12 cellular contexts compared by ENCODE assay signal in genomic region chr5:107487056-107487461, GRCh38.
DNase-seq lines count a peak whose midpoint lies in the region; ATAC-seq and TF ChIP-seq lines count a peak whose summit lies in the region.
"Had no signal": no experiment of that assay in that cellular context is flagged by ENCODE, and none has a peak within 500 bp of the region (broad histone marks: within the 10 kb centered on the region; RNA-seq: fewer than 3 reads in every experiment).

No MANE protein-coding gene starts in this region.

- H3K27me3 ChIP-seq in HL-60 (ENCODE audit: insufficient read depth, poor library complexity, severe bottlenecking) (no peaks in the 10 kb centered on the region), neuronal stem cell (ENCODE audit: control insufficient read depth in 3 of 3, insufficient read depth in 3 of 3, low read depth in 1 of 3, low read length in 3 of 3) (no peaks in the 10 kb centered on the region)

- H3K4me3 ChIP-seq in HL-60 (replicated peaks; ENCODE audit: insufficient read depth, low read length) (no peak overlapping the region), neuronal stem cell (ENCODE audit: low read length in 2 of 2) (no peak overlapping the region)

- H3K4me2 ChIP-seq in neuronal stem cell (ENCODE audit: insufficient read depth, low read length, poor library complexity, severe bottlenecking) = no peak overlapping the region

- no peak for ATAC-seq in GM21526 (IDR thresholded peaks at IDR 0.05; ENCODE audit: low FRiP score, unreplicated experiment)

- peak overlapping the region; percentile 66 for H3K27ac ChIP-seq in HL-60 (replicated peaks)
- H3K27ac ChIP-seq in neuronal stem cell (replicated peaks; ENCODE audit: low read length) = no peak overlapping the region

- no peak overlapping the region for H3K23ac ChIP-seq in neuronal stem cell (ENCODE audit: low read depth, low read length, poor library complexity)

- no peak overlapping the region for H2BK12ac ChIP-seq in neuronal stem cell (ENCODE audit: low read length)

- H3K4ac ChIP-seq in neuronal stem cell (ENCODE audit: low read length) = no peak overlapping the region

- peaks cover 0 to 9% of the 10 kb centered on the region in 2 donors for H3K9me3 ChIP-seq in neuronal stem cell (replicated peaks in 1 of 2; ENCODE audit: control insufficient read depth in 2 of 2, insufficient read depth in 1 of 2, low read depth in 1 of 2, low read length in 2 of 2)

- H4K8ac ChIP-seq in neuronal stem cell (ENCODE audit: low read depth, low read length) = no peak overlapping the region

- no peak overlapping the region for H3K14ac ChIP-seq in neuronal stem cell (ENCODE audit: low read length)

- H2BK15ac ChIP-seq in neuronal stem cell (ENCODE audit: low read length) = no peak overlapping the region

- no peak overlapping the region for H4K91ac ChIP-seq in neuronal stem cell (ENCODE audit: low read depth, low read length, poor library complexity)

- H3K4me1 Mint-ChIP-seq in activated naive CD4-positive, alpha-beta T cell treated with anti-CD3 and anti-CD28 coated beads, Interleukin-2, amount 10 ng/mL, durations not matched to agents 7 days and 5 days = peaks cover 18% of the 10 kb centered on the region

- TF ChIP-seq CTCF in HL-60 (IDR thresholded peaks at IDR 0.05; ENCODE audit: insufficient read depth, low read length) = no peak

- H3K27ac Mint-ChIP-seq in activated naive CD4-positive, alpha-beta T cell treated with anti-CD3 and anti-CD28 coated beads, Interleukin-2, amount 10 ng/mL, durations not matched to agents 7 days and 5 days = no peak overlapping the region
- H3K27ac Mint-ChIP-seq: CD4-positive, alpha-beta T cell had no signal

- H3K18ac ChIP-seq in neuronal stem cell (ENCODE audit: low read length) = no peak overlapping the region

- H3K79me1 ChIP-seq in neuronal stem cell (ENCODE audit: low read depth, low read length) = peaks cover 7% of the 10 kb centered on the region

- no CpG with 5 or more reads among the region's 2 CpGs for WGBS in neuronal stem cell (ENCODE audit: extremely low coverage in 2 of 2, insufficient read length in 2 of 2, insufficient replicate concordance in 1 of 2), 2 donors

- H2AK5ac ChIP-seq in neuronal stem cell (ENCODE audit: low read depth, low read length) = no peak overlapping the region

- H3K36me3 Mint-ChIP-seq in activated naive CD4-positive, alpha-beta T cell treated with anti-CD3 and anti-CD28 coated beads, Interleukin-2, amount 10 ng/mL, durations not matched to agents 7 days and 5 days = no peaks in the 10 kb centered on the region

- peaks cover 0 to 14% of the 10 kb centered on the region in 2 donors for H3K36me3 ChIP-seq in neuronal stem cell (replicated peaks in 1 of 2; ENCODE audit: control insufficient read depth in 2 of 2, insufficient read depth in 2 of 2, low read length in 2 of 2)

- H3K4me3 Mint-ChIP-seq in activated naive CD4-positive, alpha-beta T cell treated with anti-CD3 and anti-CD28 coated beads, Interleukin-2, amount 10 ng/mL, durations not matched to agents 7 days and 5 days = no peak overlapping the region
- H3K4me3 Mint-ChIP-seq: CD4-positive, alpha-beta T cell had no signal

- peaks cover 8% of the 10 kb centered on the region for H3K9me3 Mint-ChIP-seq in activated naive CD4-positive, alpha-beta T cell treated with anti-CD3 and anti-CD28 coated beads, Interleukin-2, amount 10 ng/mL, durations not matched to agents 7 days and 5 days
- H3K9me3 Mint-ChIP-seq: CD4-positive, alpha-beta T cell had no signal

- H2AFZ ChIP-seq in neuronal stem cell (ENCODE audit: low read length) = no peak overlapping the region

- H2BK120ac ChIP-seq in neuronal stem cell (ENCODE audit: low read depth, low read length) = no peak overlapping the region

- no peak overlapping the region for H3K9ac ChIP-seq in neuronal stem cell (ENCODE audit: low read depth, low read length, poor library complexity)

- CTCF ChIA-PET in activated naive CD4-positive, alpha-beta T cell treated with anti-CD3 and anti-CD28 coated beads, Interleukin-2, amount 10 ng/mL, durations not matched to agents 7 days and 5 days (lab: Charles Lee) = no interaction called here

- no peak overlapping the region for H2BK5ac ChIP-seq in neuronal stem cell (ENCODE audit: low read length)

- H3K4me1 ChIP-seq in neuronal stem cell (ENCODE audit: control insufficient read depth in 2 of 2, insufficient read depth in 1 of 2, low read depth in 1 of 2, low read length in 2 of 2) = peaks cover 3 to 13% of the 10 kb centered on the region in 2 donors

- DNase-seq in HL-60 (ENCODE audit: low read depth in 1 of 2, low spot score in 1 of 2) (peak; percentile 36 to 37), SKM-1 (lab: John Stamatoyannopoulos, UW; ENCODE audit: unreplicated experiment) (peak; percentile 41), fibroblast of peridontal ligament (ENCODE audit: extremely low read depth) (peak; percentile 65), renal cortical epithelial cell (ENCODE audit: low read depth) (peak; percentile 64), neuronal stem cell (ENCODE audit: low spot score) (no peak), NCI-H526 treated with DMSO at 0.1 percent for 48 hours (lab: John Stamatoyannopoulos, UW) (no peak)
- DNase-seq in activated naive CD4-positive, alpha-beta T cell treated with anti-CD3 and anti-CD28 coated beads, Interleukin-2, amount 10 ng/mL, durations not matched to agents 7 days and 5 days = no peak
- DNase-seq: anterior cingulate cortex; CD4-positive, alpha-beta T cell; erythroblast; NCI-H748 treated with DMSO at 0.1 percent for 48 hours had no signal

- no peaks in the 10 kb centered on the region for H3K27me3 Mint-ChIP-seq in activated naive CD4-positive, alpha-beta T cell treated with anti-CD3 and anti-CD28 coated beads, Interleukin-2, amount 10 ng/mL, durations not matched to agents 7 days and 5 days
- H3K27me3 Mint-ChIP-seq: CD4-positive, alpha-beta T cell had no signal

Comparison
In these comparisons a context has a peak if more than half of its experiments do, and no peak if none do; other contexts are left out.
1. DNase-seq: peak in HL-60 (2 of 2), SKM-1 (single experiment), fibroblast of peridontal ligament (single experiment) and renal cortical epithelial cell (single experiment); none in neuronal stem cell (single experiment), NCI-H526 treated with DMSO at 0.1 percent for 48 hours (single experiment) and activated naive CD4-positive, alpha-beta T cell treated with anti-CD3 and anti-CD28 coated beads, Interleukin-2, amount 10 ng/mL, durations not matched to agents 7 days and 5 days (single experiment).